In genomic region chr15:30823068-30823813, GRCh38 we compare ENCODE assay signal across 8 cellular contexts.
A peak's percentile ranks its signal among the peaks of the same experiment; 100 is the strongest.
DNase-seq lines count a peak whose midpoint lies in the region; ATAC-seq and TF ChIP-seq lines count a peak whose summit lies in the region.
"Not testable (repeated sequence)": the region's sequence is repeated elsewhere in the genome, so short reads cannot be mapped to it uniquely, and the experiment has no call there.

No MANE protein-coding gene starts in this region.

- in situ Hi-C loops in GM13976 (cut with MboI; ENCODE audit: low sequenced_read_pairs, unreplicated experiment): not testable (repeated sequence)

- not testable (repeated sequence) for H3K36me3 ChIP-seq in thoracic aorta

- ATAC-seq in HG03095 (IDR thresholded peaks at IDR 0.05; ENCODE audit: unreplicated experiment): peak; percentile 86
- not testable (repeated sequence) for ATAC-seq in thoracic aorta (ENCODE audit: insufficient number of reproducible peaks, low FRiP score, low read depth)

- DNase-seq in GM13976 (ENCODE audit: low spot score): peak; percentile 53
- DNase-seq in NCI-H2029 (lab: John Stamatoyannopoulos, UW): peak; percentile 28
- DNase-seq in SKM-1 treated with dmso at 0.1 percent for 144 hours (lab: John Stamatoyannopoulos, UW; ENCODE audit: unreplicated experiment): peak; percentile 68
- peak; percentile 42 for DNase-seq in activated T-helper 1 cell treated with Interleukin-2 at 50 U/mL for 16 hours (ENCODE audit: low read depth)
- not testable (repeated sequence) for DNase-seq in epithelial cell of prostate (ENCODE audit: low read depth, low spot score); thoracic aorta (ENCODE audit: low spot score)
- peak in 29 of 56 donors; percentile 2 to 66 (median 17) for DNase-seq in nucleus accumbens (lab: John Stamatoyannopoulos, UW)

- peak overlapping the region; percentile 49 for H3K27ac ChIP-seq in epithelial cell of prostate
- not testable (repeated sequence) for H3K27ac ChIP-seq in thoracic aorta

- not testable (repeated sequence) for TF ChIP-seq CTCF in GM13976 (IDR thresholded peaks at IDR 0.05; ENCODE audit: borderline replicate concordance, control extremely low read depth, extremely low read depth, insufficient read depth, missing control alignments); thoracic aorta (IDR thresholded peaks at IDR 0.05)

- not testable (repeated sequence) for H3K9me3 ChIP-seq in thoracic aorta

- H3K27me3 ChIP-seq in thoracic aorta (replicated peaks; ENCODE audit: insufficient read depth): not testable (repeated sequence)

- H3K4me1 ChIP-seq in thoracic aorta (ENCODE audit: control insufficient read depth in 1 of 2, low read depth in 2 of 2): not testable (repeated sequence)

- H3K4me3 ChIP-seq in thoracic aorta: peak overlapping the region; percentile 12
